8 cellular contexts compared by ENCODE assay signal in genomic region chr7:74788369-74789150, GRCh38. TPM values are rescaled to one million over a fixed set of nuclear protein-coding genes. Genes with fewer than 3 reads are reported as not detected.
A peak's percentile ranks its signal among the peaks of the same experiment; 100 is the strongest.
DNase-seq lines count a peak whose midpoint lies in the region; ATAC-seq and TF ChIP-seq lines count a peak whose summit lies in the region.
"Not testable (repeated sequence)": the region's sequence is repeated elsewhere in the genome, so short reads cannot be mapped to it uniquely, and the experiment has no call there.

No MANE protein-coding gene starts in this region.

- not testable (repeated sequence) for TF ChIP-seq CTCF in CD4-positive, alpha-beta T cell (IDR thresholded peaks at IDR 0.05); colonic mucosa (IDR thresholded peaks at IDR 0.05); right lobe of liver (IDR thresholded peaks at IDR 0.05)

- DNase-seq in CD4-positive, alpha-beta T cell: peak; percentile 92 to 99 (median 96)
- DNase-seq in HS-27A (ENCODE audit: low read depth) (peak; percentile 26), NCI-H82 treated with DMSO at 0.1 percent for 48 hours (lab: John Stamatoyannopoulos, UW; ENCODE audit: unreplicated experiment) (peak; percentile 81), colonic mucosa (peak; percentile 98), right lobe of liver (peak; percentile 97 to 98 (median 98))
- peak; percentile 92 to 96 for DNase-seq in activated CD4-positive, alpha-beta T cell treated with anti-CD3 and anti-CD28 coated beads, Interleukin-2, amount 50 U/mL, for 4 hours
- DNase-seq in stimulated activated CD4-positive, alpha-beta T cell treated with anti-CD3 and anti-CD28 coated beads, Interleukin-2, amount 100 ng/mL, for 24 hours: peak; percentile 95 to 97

- not testable (repeated sequence) for H3K9me3 Mint-ChIP-seq in CD4-positive, alpha-beta T cell

- not testable (repeated sequence) for H3K27me3 Mint-ChIP-seq in CD4-positive, alpha-beta T cell

- not testable (repeated sequence) for H3K9me3 ChIP-seq in CD4-positive, alpha-beta T cell (ENCODE audit: control insufficient read depth, low read length); colonic mucosa; right lobe of liver

- not testable (repeated sequence) for H3K27ac Mint-ChIP-seq in CD4-positive, alpha-beta T cell

- not testable (repeated sequence) for H3K36me3 ChIP-seq in colonic mucosa, right lobe of liver

- not testable (repeated sequence) for H3K4me3 ChIP-seq in colonic mucosa
- peak overlapping the region in 1 of 3 donors; percentile 29 for H3K4me3 ChIP-seq in right lobe of liver

- CTCF ChIA-PET in CD4-positive, alpha-beta T cell (lab: Charles Lee): not testable (repeated sequence)

- H3K27me3 ChIP-seq in CD4-positive, alpha-beta T cell (ENCODE audit: control insufficient read depth, insufficient read depth, low read length); colonic mucosa; right lobe of liver: not testable (repeated sequence)

- H3K4me3 Mint-ChIP-seq in CD4-positive, alpha-beta T cell: peak overlapping the region; percentile 83

- ATAC-seq in CD4-positive, alpha-beta T cell (ENCODE audit: poor library complexity): peak; percentile 90
- peak; percentile 89 for ATAC-seq in GM21528 (IDR thresholded peaks at IDR 0.05; ENCODE audit: low FRiP score, unreplicated experiment)
- peak; percentile 96 to 98 (median 96) for ATAC-seq in right lobe of liver

- H3K36me3 Mint-ChIP-seq in CD4-positive, alpha-beta T cell (ENCODE audit: low read depth): not testable (repeated sequence)

- not testable (repeated sequence) for H3K27ac ChIP-seq in CD4-positive, alpha-beta T cell (ENCODE audit: low read depth, low read length); colonic mucosa; right lobe of liver

- H3K4me1 Mint-ChIP-seq in CD4-positive, alpha-beta T cell (ENCODE audit: low read depth): not testable (repeated sequence)

- POLR2A ChIA-PET in CD4-positive, alpha-beta T cell (lab: Charles Lee): not testable (repeated sequence)

- intact Hi-C loops in CD4-positive, alpha-beta T cell (cut with DNase I, micrococcal nuclease); colonic mucosa (cut with DNase I); right lobe of liver (cut with DNase I): not testable (repeated sequence)

- TF ChIP-seq POLR2A in right lobe of liver (IDR thresholded peaks at IDR 0.05): not testable (repeated sequence)

- not testable (repeated sequence) for H3K9ac ChIP-seq in colonic mucosa (ENCODE audit: low read depth in 2 of 2, low read length in 2 of 2)

- not testable (repeated sequence) for H3K4me1 ChIP-seq in colonic mucosa, right lobe of liver

- WGBS in right lobe of liver (ENCODE audit: insufficient coverage, low coverage, low lambda C conversion rate, missing lambda C conversion rate): 0% methylated on average over 10 of the region's 82 CpGs

RNA-seq across cellular contexts. Expression of gene NCF1, which starts 14.7 kb away (rescaled TPM):
- 1 to 10 TPM; 3.9 to 4.5 TPM for total RNA-seq in CD4-positive, alpha-beta T cell
- 1 to 10 TPM; 2.0 to 2.7 TPM for total RNA-seq in colonic mucosa
- total RNA-seq in right lobe of liver: 1 to 10 TPM in 3 of 6 experiments, under 1 TPM in 3; 0.37 to 6.0 (median 1.0) TPM

Comparison
In these comparisons a context has a peak if more than half of its experiments do, and no peak if none do; other contexts are left out.
1. DNase-seq: peak in every context shown above with its lines; median percentile 98 in colonic mucosa; 98 in right lobe of liver; 96 in CD4-positive, alpha-beta T cell; 96 in stimulated activated CD4-positive, alpha-beta T cell treated with anti-CD3 and anti-CD28 coated beads, Interleukin-2, amount 100 ng/mL, for 24 hours; 94 in activated CD4-positive, alpha-beta T cell treated with anti-CD3 and anti-CD28 coated beads, Interleukin-2, amount 50 U/mL, for 4 hours; 81 in NCI-H82 treated with DMSO at 0.1 percent for 48 hours; 26 in HS-27A.